1 cellular context compared by ENCODE assay signal in genomic region chr1:51048021-51048420, GRCh38.
TF ChIP-seq lines count a peak whose summit lies in the region.

No MANE protein-coding gene starts in this region.

TF ChIP-seq in K562, 482 proteins besides CTCF, POLR2A, EP300 and RAD21 (continued from another document):
- TF ChIP-seq AFF1 (IDR thresholded peaks at IDR 0.05; ENCODE audit: low read depth in 1 of 2, partially characterized antibody in 2 of 2) (peak in 1 of 2 experiments; percentile 68), CBX2 (IDR thresholded peaks at IDR 0.05; ENCODE audit: insufficient read depth, low read length, poor library complexity, severe bottlenecking) (peak; percentile 55)
